24 cellular contexts compared by ENCODE assay signal in the genomic region with DNA sequence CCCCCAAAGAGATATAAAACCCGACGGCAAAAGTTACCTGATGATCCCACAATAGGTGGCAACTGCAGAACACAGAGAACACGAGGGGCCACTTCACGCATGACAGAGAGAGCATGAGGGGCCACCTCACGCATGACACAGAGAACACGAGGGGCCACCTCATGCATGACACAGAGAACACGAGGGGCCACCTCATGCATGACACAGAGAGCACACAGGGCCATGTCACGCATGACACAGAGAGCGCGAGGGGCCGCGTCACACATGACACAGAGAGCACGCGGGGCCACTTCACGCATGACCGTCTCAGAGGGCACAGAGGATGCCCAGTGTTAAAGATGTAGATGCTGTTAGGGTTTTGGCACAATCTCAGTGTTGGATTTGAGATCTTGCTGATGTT.
"Had no signal": no experiment of that assay in that cellular context is flagged by ENCODE, and none has a peak within 500 bp of the region (broad histone marks: within the 10 kb centered on the region; RNA-seq: fewer than 3 reads in every experiment).

No MANE protein-coding gene starts in this region.

- H3K79me2 ChIP-seq: hepatocyte had no signal

- ATAC-seq: foreskin keratinocyte, gastroesophageal sphincter, heart left ventricle, left lung, left ventricle myocardium superior, lower lobe of right lung had no signal

- H3K4me3 ChIP-seq: coronary artery, dorsolateral prefrontal cortex, esophagus muscularis mucosa, gastroesophageal sphincter, heart left ventricle, hepatocyte, left lung, lower lobe of right lung had no signal

- H3K4me2 ChIP-seq: hepatocyte had no signal

- H2AFZ ChIP-seq: hepatocyte had no signal

- H3K27ac ChIP-seq: coronary artery, dorsolateral prefrontal cortex, esophagus muscularis mucosa, foreskin keratinocyte, gastroesophageal sphincter, heart left ventricle, hepatocyte, left lung, lower lobe of right lung had no signal

- DNase-seq: dermis blood vessel endothelial cell; dorsolateral prefrontal cortex; effector CD4-positive, alpha-beta T cell; effector memory CD4-positive, alpha-beta T cell; foreskin keratinocyte; heart left ventricle; hypothalamus; immature natural killer cell; islet precursor cell; kidney; kidney glomerular epithelial cell; left colon; left lung; left ventricle myocardium superior; lower lobe of right lung; mesendoderm; midbrain had no signal

- H3K9me3 ChIP-seq: left lung, lower lobe of right lung had no signal

- H3K36me3 ChIP-seq: esophagus muscularis mucosa, gastroesophageal sphincter, heart left ventricle, left lung, lower lobe of right lung had no signal

- H3K4me1 ChIP-seq: esophagus muscularis mucosa, foreskin keratinocyte, gastroesophageal sphincter, heart left ventricle, left lung, lower lobe of right lung had no signal

- FAIRE-seq: colon, endothelial cell of umbilical vein, frontal cortex, kidney had no signal

- H3K27me3 ChIP-seq: foreskin keratinocyte, hepatocyte had no signal
